Comparison of ENCODE assay signal across 8 cellular contexts in the genomic region with DNA sequence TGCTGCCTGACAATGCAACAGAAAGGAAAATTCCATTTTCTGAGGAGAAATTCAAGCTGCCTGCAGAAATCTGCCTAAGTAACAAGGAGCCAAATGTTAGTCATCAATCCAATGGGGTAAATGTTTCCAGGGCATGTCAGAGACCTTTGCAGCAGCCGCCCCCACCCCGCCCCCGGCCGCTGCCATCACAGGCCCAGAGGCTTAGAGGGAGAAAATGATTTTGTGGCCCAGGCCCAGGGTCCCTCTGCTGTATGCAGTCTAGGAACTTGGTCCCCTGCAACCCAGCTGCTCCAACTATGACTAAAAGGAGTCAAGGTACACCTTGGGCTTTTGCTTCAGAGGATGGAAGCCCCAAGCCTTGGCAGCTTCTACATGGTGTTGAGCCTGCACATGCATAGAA. TPM values are rescaled to one million over a fixed set of nuclear protein-coding genes. Genes with fewer than 3 reads are reported as not detected.
"Had no signal": no experiment of that assay in that cellular context is flagged by ENCODE, and none has a peak within 500 bp of the region (broad histone marks: within the 10 kb centered on the region; RNA-seq: fewer than 3 reads in every experiment).

No MANE protein-coding gene starts in this region.

- DNase-seq: IMR-90, KBM-7 had no signal

- H3K27me3 Mint-ChIP-seq: IgD-negative memory B cell had no signal

- ATAC-seq: HepG2, K562 had no signal

- H3K27ac ChIP-seq: HL-60 had no signal

- H3K4me3 ChIP-seq: K562 had no signal

RNA-seq across cellular contexts. Expression of gene KCNV2, which starts 50.7 kb away (rescaled TPM):
- total RNA-seq: HepG2, HT-29, HT1080, IMR-90, K562 had no signal
